In genomic region chr1:59411147-59411546, GRCh38 we compare ENCODE assay signal across 30 cellular contexts.
"Had no signal": no experiment of that assay in that cellular context is flagged by ENCODE, and none has a peak within 500 bp of the region (broad histone marks: within the 10 kb centered on the region; RNA-seq: fewer than 3 reads in every experiment).

No MANE protein-coding gene starts in this region.

- H2AFZ ChIP-seq: neural progenitor cell, parathyroid adenoma had no signal

- H3K27ac ChIP-seq: left lung, neural progenitor cell, parathyroid adenoma, right atrium auricular region, skin epidermis, spleen, suprapubic skin, thoracic aorta, tibial artery, upper lobe of right lung had no signal

- H3K4me1 Mint-ChIP-seq: stimulated activated effector memory CD8-positive, alpha-beta T cell treated with anti-CD3 and anti-CD28 coated beads, Interleukin-12 subunit alpha, Interleukin-12 subunit beta, amount 100 ng/mL, for 72 hours had no signal

- H3K4me2 ChIP-seq: neural progenitor cell had no signal

- H3K27me3 ChIP-seq: left lung, neural progenitor cell, neutrophil, right atrium auricular region, spleen, suprapubic skin, tibial artery, upper lobe of right lung had no signal

- H3K4me3 ChIP-seq: left lung, lung, neural progenitor cell, right atrium auricular region, skin epidermis, spleen, suprapubic skin, thoracic aorta, tibial artery, upper lobe of right lung had no signal

- H3K9ac ChIP-seq: neural progenitor cell, parathyroid adenoma had no signal

- H3K9me3 Mint-ChIP-seq: immature natural killer cell; naive B cell; natural killer cell; stimulated activated effector memory CD8-positive, alpha-beta T cell treated with anti-CD3 and anti-CD28 coated beads, Interleukin-12 subunit alpha, Interleukin-12 subunit beta, amount 100 ng/mL, for 72 hours; stimulated activated naive CD8-positive, alpha-beta T cell treated with anti-CD3 and anti-CD28 coated beads, Interleukin-15, Interleukin-2, amounts not matched to agents 100 ng/mL and 50 ng/mL, for 24 hours had no signal

- ATAC-seq: left colon; left lung; natural killer cell; sciatic nerve; stimulated activated effector memory CD8-positive, alpha-beta T cell treated with anti-CD3 and anti-CD28 coated beads, Interleukin-12 subunit alpha, Interleukin-12 subunit beta, amount 100 ng/mL, for 72 hours; upper lobe of right lung had no signal

- H3K4me1 ChIP-seq: neural progenitor cell had no signal

- H3K79me2 ChIP-seq: parathyroid adenoma had no signal

- H3K4me3 Mint-ChIP-seq: immature natural killer cell; mesothelial cell of epicardium; naive B cell; natural killer cell; nephron progenitor cell; neural progenitor cell; stimulated activated effector memory CD8-positive, alpha-beta T cell treated with anti-CD3 and anti-CD28 coated beads, Interleukin-12 subunit alpha, Interleukin-12 subunit beta, amount 100 ng/mL, for 72 hours; stimulated activated naive CD8-positive, alpha-beta T cell treated with anti-CD3 and anti-CD28 coated beads, Interleukin-15, Interleukin-2, amounts not matched to agents 100 ng/mL and 50 ng/mL, for 24 hours had no signal

- H3K27me3 Mint-ChIP-seq: naive B cell; stimulated activated naive CD8-positive, alpha-beta T cell treated with anti-CD3 and anti-CD28 coated beads, Interleukin-15, Interleukin-2, amounts not matched to agents 100 ng/mL and 50 ng/mL, for 24 hours had no signal

- DNase-seq: hypothalamus; immature natural killer cell; kidney; left colon; left lung; mesendoderm; naive B cell; natural killer cell; nephron progenitor cell; occipital lobe; spleen; stimulated activated CD4-positive, alpha-beta T cell treated with anti-CD3 and anti-CD28 coated beads, Interleukin-4, amount 100 ng/mL, for 24 hours; stimulated activated naive CD4-positive, alpha-beta T cell; tibial artery; trophoblast cell; upper lobe of right lung had no signal

- H3K9me3 ChIP-seq: neutrophil, right atrium auricular region, spleen, suprapubic skin, thoracic aorta, tibial artery, upper lobe of right lung had no signal

- FAIRE-seq: islet of Langerhans, kidney, urothelium cell line had no signal

- H3K27ac Mint-ChIP-seq: immature natural killer cell; mesothelial cell of epicardium; naive B cell; natural killer cell; nephron progenitor cell; neural progenitor cell; stimulated activated effector memory CD8-positive, alpha-beta T cell treated with anti-CD3 and anti-CD28 coated beads, Interleukin-12 subunit alpha, Interleukin-12 subunit beta, amount 100 ng/mL, for 72 hours; stimulated activated naive CD8-positive, alpha-beta T cell treated with anti-CD3 and anti-CD28 coated beads, Interleukin-15, Interleukin-2, amounts not matched to agents 100 ng/mL and 50 ng/mL, for 24 hours had no signal

- H3K36me3 ChIP-seq: left lung, neural progenitor cell, neutrophil, right atrium auricular region, spleen, suprapubic skin, thoracic aorta, tibial artery, upper lobe of right lung had no signal

- H3K36me3 Mint-ChIP-seq: immature natural killer cell; naive B cell; natural killer cell; stimulated activated effector memory CD8-positive, alpha-beta T cell treated with anti-CD3 and anti-CD28 coated beads, Interleukin-12 subunit alpha, Interleukin-12 subunit beta, amount 100 ng/mL, for 72 hours had no signal
